Comparison of ENCODE assay signal across 9 cellular contexts in the genomic region with DNA sequence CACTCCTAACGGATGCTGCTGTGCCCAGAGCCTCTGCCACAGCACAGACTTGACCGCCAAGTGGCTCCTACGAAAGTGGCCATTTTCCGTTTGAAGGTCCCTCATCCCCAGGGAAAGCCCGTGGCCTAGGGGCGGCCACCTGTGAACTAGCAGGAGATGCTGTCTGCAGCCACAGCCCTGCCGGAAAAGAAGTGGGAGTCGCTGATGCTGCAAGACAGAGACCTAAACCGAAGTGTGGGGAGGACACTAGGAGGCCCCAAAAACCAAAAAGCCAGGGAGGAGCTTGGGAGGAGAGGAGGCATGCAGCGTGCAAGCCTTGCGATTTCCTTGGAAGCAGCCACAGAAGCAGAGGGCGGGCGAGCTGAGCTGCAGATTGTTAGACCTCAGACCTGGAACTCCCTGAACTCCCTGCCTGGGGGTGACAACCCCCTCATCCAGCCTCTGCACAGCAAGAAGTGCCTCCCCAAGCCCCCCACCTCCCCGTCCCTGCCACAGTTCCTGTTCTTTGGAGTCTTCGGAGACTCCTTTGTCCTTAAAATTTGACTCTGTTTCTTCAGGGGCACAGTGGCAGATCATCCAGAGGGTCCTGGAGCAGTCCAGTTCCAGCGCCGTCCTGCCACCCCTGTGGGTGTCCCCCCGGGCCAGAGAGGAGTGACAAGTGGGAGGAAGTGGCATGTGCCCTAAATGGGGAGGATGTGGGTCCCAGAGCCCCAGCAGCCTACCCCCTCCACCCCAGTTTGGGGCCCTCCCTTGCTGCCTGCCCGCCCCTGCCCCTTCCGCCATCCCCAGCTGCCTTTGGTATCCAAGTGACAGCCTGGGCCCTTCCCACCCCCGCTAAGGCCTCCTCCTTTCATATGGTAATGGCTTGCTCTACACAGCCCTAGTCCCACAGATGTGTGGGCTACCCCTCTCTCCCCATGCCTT. TPM values are rescaled to one million over a fixed set of nuclear protein-coding genes. Genes with fewer than 3 reads are reported as not detected.
DNase-seq lines count a peak whose midpoint lies in the region; ATAC-seq, FAIRE-seq and TF ChIP-seq lines count a peak whose summit lies in the region.
"Had no signal": no experiment of that assay in that cellular context is flagged by ENCODE, and none has a peak within 500 bp of the region (broad histone marks: within the 10 kb centered on the region; RNA-seq: fewer than 3 reads in every experiment).

No MANE protein-coding gene starts in this region.

- no peak overlapping the region for H2BK20ac ChIP-seq in H1 (ENCODE audit: low read length)

- H3K56ac ChIP-seq in H1 (replicated peaks; ENCODE audit: insufficient read length, low read depth, low read length) = no peak overlapping the region
- H3K56ac ChIP-seq in mesendoderm (ENCODE audit: low read length) = peak overlapping the region; percentile 42

- H3K4me2 ChIP-seq in H1 (ENCODE audit: insufficient read depth in 1 of 2, low read depth in 2 of 2, low read length in 2 of 2) = peak overlapping the region; percentile 64 to 81
- no peak overlapping the region for H3K4me2 ChIP-seq in mesendoderm (ENCODE audit: low read length)

- peaks cover 0 to 4% of the 10 kb centered on the region in 2 experiments for H4K20me1 ChIP-seq in H1 (replicated peaks in 1 of 2; ENCODE audit: control insufficient read depth in 1 of 2, insufficient read depth in 2 of 2, low read length in 2 of 2)

- H3K4me3 ChIP-seq in RWPE2 (ENCODE audit: severe bottlenecking) (no peak overlapping the region), H1 (ENCODE audit: extremely low read depth in 1 of 4, insufficient read depth in 2 of 4, low read depth in 3 of 4, low read length in 4 of 4) (peak overlapping the region in 2 of 4 experiments; percentile 20 to 50; a peak in 4 of 8 replicates), mesendoderm (ENCODE audit: low read length) (no peak overlapping the region), subcutaneous abdominal adipose tissue (ENCODE audit: low read depth in 1 of 5, low read length in 5 of 5) (peak overlapping the region in 3 of 5 donors; percentile 11 to 53 (median 38))

- H3K23ac ChIP-seq in H1 (ENCODE audit: insufficient read length) (no peak overlapping the region), mesendoderm (ENCODE audit: low read length) (no peak overlapping the region)

- H2BK5ac ChIP-seq in H1 (ENCODE audit: low read depth, low read length) (peak overlapping the region; percentile 46), mesendoderm (ENCODE audit: low read length) (no peak overlapping the region)

- CTCF ChIA-PET in H1 (lab: Charles Lee; ENCODE audit: partially characterized antibody) = interaction anchor here (0.6 to 4.8 kb wide), 8 partner anchors 22 to 89 kb away, joined by 3 to 20 read pairs (median 6); no protein-coding TSS in a partner anchor

- peak overlapping the region; percentile 90; the same call in 1 of the 2 replicates for H2BK12ac ChIP-seq in H1 (ENCODE audit: low read depth, low read length)

- H3K27me3 ChIP-seq in RWPE2 (ENCODE audit: insufficient read depth, poor library complexity, severe bottlenecking) (no peaks in the 10 kb centered on the region), H1 (replicated peaks in 1 of 4; ENCODE audit: control insufficient read depth in 3 of 4, extremely low read depth in 1 of 4, insufficient read depth in 3 of 4, low read length in 3 of 4) (no peaks in the 10 kb centered on the region), mesendoderm (ENCODE audit: insufficient read depth, low read length, poor library complexity) (no peaks in the 10 kb centered on the region), subcutaneous abdominal adipose tissue (ENCODE audit: control insufficient read depth in 5 of 5, insufficient read depth in 4 of 5, low read length in 5 of 5) (no peaks in the 10 kb centered on the region)

- H3K4ac ChIP-seq in H1 (replicated peaks; ENCODE audit: insufficient read length, low read depth, low read length) = no peak overlapping the region
- no peak overlapping the region for H3K4ac ChIP-seq in mesendoderm (ENCODE audit: low read depth, low read length)

- H3K79me1 ChIP-seq in H1 (ENCODE audit: low read depth, low read length) (no peaks in the 10 kb centered on the region; the same call in 1 of the 2 replicates), mesendoderm (ENCODE audit: low read length) (no peaks in the 10 kb centered on the region)

- H3K14ac ChIP-seq in H1 (ENCODE audit: insufficient read length) = no peak overlapping the region

- H4K8ac ChIP-seq in H1 (ENCODE audit: extremely low read depth, insufficient read depth, low read length) = peak overlapping the region; percentile 17; the same call in 1 of the 2 replicates
- H4K8ac ChIP-seq in mesendoderm (ENCODE audit: low read depth, low read length) = no peak overlapping the region

- WGBS in H1 (ENCODE audit: extremely low coverage in 1 of 2, insufficient coverage in 1 of 2, insufficient read length in 1 of 2, insufficient replicate concordance in 2 of 2, low coverage in 1 of 2, low lambda C conversion rate in 2 of 2, missing lambda C conversion rate in 1 of 2), 2 experiments = 41% methylated on average over 15 of the region's 21 CpGs; no CpG with 5 or more reads in 1 of the 2 experiments
- WGBS in mesendoderm (ENCODE audit: extremely low coverage, insufficient coverage, low lambda C conversion rate) = no CpG with 5 or more reads among the region's 21 CpGs

- H3K9ac ChIP-seq in H1 (replicated peaks in 1 of 4; ENCODE audit: extremely low read depth in 1 of 4, low read depth in 3 of 4, low read length in 3 of 4) (no peak overlapping the region), mesendoderm (ENCODE audit: low read length) (peak overlapping the region; percentile 20), subcutaneous abdominal adipose tissue (ENCODE audit: low read length in 5 of 5) (peak overlapping the region in 2 of 5 donors; percentile 26 to 62)

- TF ChIP-seq POLR2A in H1 (IDR thresholded peaks at IDR 0.05; ENCODE audit: control extremely low read depth in 1 of 2, low read depth in 2 of 2, low read length in 2 of 2) = 0 out of 3 replicates have a peak, but pooled peaks of 1 of the 2 experiments have one; percentile 44

- H2BK120ac ChIP-seq in H1 (replicated peaks; ENCODE audit: low read depth, low read length) = peak overlapping the region; percentile 18
- no peak overlapping the region for H2BK120ac ChIP-seq in mesendoderm (ENCODE audit: low read depth, low read length)

- H4K91ac ChIP-seq in H1 (replicated peaks; ENCODE audit: insufficient read length, low read length) = peak overlapping the region; percentile 87

- TF ChIP-seq RAD21 in H1 (IDR thresholded peaks at IDR 0.05 in 1 of 2, conservative IDR thresholded peaks at IDR 0.05 in 1 of 2; ENCODE audit: low read depth in 2 of 2, low read length in 2 of 2) = no peak

- H3K9me3 ChIP-seq in RWPE2 (ENCODE audit: severe bottlenecking) (no peaks in the 10 kb centered on the region), H1 (ENCODE audit: insufficient read depth in 2 of 2, low read depth in 1 of 2, low read length in 1 of 2) (no peaks in the 10 kb centered on the region), subcutaneous abdominal adipose tissue (ENCODE audit: control insufficient read depth in 5 of 5, low read length in 5 of 5) (no peaks in the 10 kb centered on the region)

- TF ChIP-seq EP300 in H1 (IDR thresholded peaks at IDR 0.05; ENCODE audit: borderline replicate concordance in 1 of 2, low read depth in 2 of 2, low read length in 2 of 2) = no peak

- POLR2A ChIA-PET in H1 (lab: Charles Lee; ENCODE audit: partially characterized antibody) = interaction anchor here (1.2 to 3.7 kb wide), 6 partner anchors 8 to 58 kb away, joined by 3 to 22 read pairs (median 6); partner anchors contain the start of gene KLHL25

- H3K23me2 ChIP-seq in H1 (ENCODE audit: low read depth, low read length) = peaks cover 2% of the 10 kb centered on the region; the same call in 1 of the 2 replicates

- FAIRE-seq in H1 (lab: Jason Lieb, UNC) = peak; percentile 19

- H2AK5ac ChIP-seq in H1 (ENCODE audit: low read depth, low read length) (peak overlapping the region; percentile 75; the same call in 1 of the 2 replicates), mesendoderm (ENCODE audit: low read length) (no peak overlapping the region)

- peak overlapping the region; percentile 9; the same call in 1 of the 2 replicates for H2BK15ac ChIP-seq in H1 (ENCODE audit: low read length)
- no peak overlapping the region for H2BK15ac ChIP-seq in mesendoderm (replicated peaks; ENCODE audit: low read depth)

- H3K79me2 ChIP-seq in H1 (ENCODE audit: control insufficient read depth in 1 of 2, insufficient read depth in 2 of 2, low read length in 2 of 2) (no peaks in the 10 kb centered on the region), mesendoderm (ENCODE audit: control insufficient read depth, insufficient read depth, low read length) (no peaks in the 10 kb centered on the region)

- DNase-seq in RWPE2 (ENCODE audit: low spot score) = peak; percentile 68
- DNase-seq in H1 (ENCODE audit: low read depth in 1 of 2, low spot score in 2 of 2) = peak in 1 of 2 experiments; percentile 77
- peak; percentile 75 for DNase-seq in mesendoderm
- no peak for DNase-seq in DMS53 treated with DMSO at 0.1 percent for 48 hours (lab: John Stamatoyannopoulos, UW; ENCODE audit: unreplicated experiment)
- DNase-seq in kidney glomerular epithelial cell (lab: John Stamatoyannopoulos, UW) = no peak
- DNase-seq: NCI-H748 treated with DMSO at 0.1 percent for 48 hours; stimulated activated CD4-positive, alpha-beta T cell treated with anti-CD3 and anti-CD28 coated beads, Interleukin-1b, Interleukin-23, amount 100 ng/mL, for 48 hours had no signal

- H4K5ac ChIP-seq in H1 (ENCODE audit: insufficient read length, low read depth, low read length) (peak overlapping the region; percentile 10), mesendoderm (ENCODE audit: low read length) (no peak overlapping the region)

- H3K36me3 ChIP-seq in RWPE2 (ENCODE audit: low read depth) (peaks cover 16% of the 10 kb centered on the region), H1 (ENCODE audit: control insufficient read depth in 2 of 4, insufficient read depth in 4 of 4, low read length in 3 of 4) (peaks cover 0 to 18% (median 1%) of the 10 kb centered on the region in 4 experiments; a peak in 3 of 8 replicates), mesendoderm (ENCODE audit: control insufficient read depth, insufficient read depth, low read length) (no peaks in the 10 kb centered on the region), subcutaneous abdominal adipose tissue (ENCODE audit: control insufficient read depth in 5 of 5, insufficient read depth in 5 of 5, low read length in 5 of 5) (peaks cover 0 to 34% (median 27%) of the 10 kb centered on the region in 5 donors)

- no peak for TF ChIP-seq CTCF in RWPE2 (IDR thresholded peaks at IDR 0.05; ENCODE audit: poor library complexity, severe bottlenecking)
- TF ChIP-seq CTCF in H1 (IDR thresholded peaks at IDR 0.05; ENCODE audit: control extremely low read depth in 1 of 3, insufficient read depth in 1 of 3, low read depth in 1 of 3, low read length in 3 of 3) = no peak

- H3K18ac ChIP-seq in H1 (ENCODE audit: extremely low read depth, low read length) (peak overlapping the region; percentile 78), mesendoderm (ENCODE audit: low read length) (no peak overlapping the region)

- H3K4me1 ChIP-seq in RWPE2 (ENCODE audit: insufficient read depth, poor library complexity, severe bottlenecking) = peaks cover 23% of the 10 kb centered on the region
- H3K4me1 ChIP-seq in H1 (replicated peaks in 1 of 4; ENCODE audit: control insufficient read depth in 3 of 4, insufficient read depth in 4 of 4, low read length in 3 of 4) = peaks cover 6 to 45% (median 33%) of the 10 kb centered on the region in 4 experiments
- peaks cover 1% of the 10 kb centered on the region for H3K4me1 ChIP-seq in mesendoderm (ENCODE audit: control insufficient read depth, low read depth, low read length)
- H3K4me1 ChIP-seq in subcutaneous abdominal adipose tissue (ENCODE audit: control insufficient read depth in 5 of 5, insufficient read depth in 5 of 5, low read length in 5 of 5) = peaks cover 8 to 92% (median 65%) of the 10 kb centered on the region in 5 donors

- no peak for ATAC-seq in RWPE2 (ENCODE audit: low read depth)
- ATAC-seq in GM19328 (IDR thresholded peaks at IDR 0.05; ENCODE audit: unreplicated experiment) = no peak

- no peak overlapping the region for H2AFZ ChIP-seq in H1 (ENCODE audit: low read length)

- H3K27ac ChIP-seq in RWPE2 (ENCODE audit: poor library complexity, severe bottlenecking) = peak overlapping the region; percentile 55
- peak overlapping the region; percentile 37; the same call in 1 of the 2 replicates for H3K27ac ChIP-seq in H1 (ENCODE audit: low read depth, low read length)
- peak overlapping the region; percentile 23 for H3K27ac ChIP-seq in mesendoderm (ENCODE audit: low read depth, low read length)
- H3K27ac ChIP-seq in subcutaneous abdominal adipose tissue (ENCODE audit: low read depth, low read length) = peak overlapping the region; percentile 85

RNA-seq across cellular contexts. Expression of gene KLHL25, which starts 43.7 kb away (rescaled TPM):
- total RNA-seq in H1 (2021; fragmentation: NEBNext Ultra II Directional; extraction: Animal tissue kit (Norgen Biotek cat#: 25700)) = 16.5 and 17.1 TPM in 2 replicates
- polyA plus RNA-seq in H1 (2011; rRNA removed) = 22.0 and 28.6 TPM in 2 replicates
- polyA plus RNA-seq in H1 (2011; cell fraction: cytosol; rRNA removed) = 19.5 TPM
- 35.3 TPM for polyA plus RNA-seq in H1 (2011; cell fraction: nucleus; rRNA removed)
- polyA plus RNA-seq in H1 (2012, experiment 1 of 2) = 10.2 to 16.3 TPM (median 14.4 TPM) in 4 replicates
- polyA plus RNA-seq in H1 (2012, experiment 2 of 2) = 13.3 TPM
- 7.5 TPM for polyA plus RNA-seq in H1 (2013, experiment 1 of 2)
- polyA plus RNA-seq in H1 (2013, experiment 2 of 2) = 6.3 TPM
- 17.1 and 19.3 TPM in 2 replicates for polyA minus RNA-seq in H1 (2011; rRNA and poly(A)+ RNA removed)
- polyA minus RNA-seq in H1 (2011; cell fraction: cytosol; rRNA and poly(A)+ RNA removed) = 14.2 TPM
- 28.4 TPM for polyA minus RNA-seq in H1 (2011; cell fraction: nucleus; rRNA and poly(A)+ RNA removed)
- 4.3 TPM for polyA plus RNA-seq in mesendoderm (2013, experiment 1 of 2)
- 4.4 TPM for polyA plus RNA-seq in mesendoderm (2013, experiment 2 of 2)

Comparison
In these comparisons a context has a peak if more than half of its experiments do, and no peak if none do; other contexts are left out.
1. DNase-seq: peak in RWPE2 (single experiment) and mesendoderm (single experiment); none in DMS53 treated with DMSO at 0.1 percent for 48 hours (single experiment) and kidney glomerular epithelial cell (single experiment).
2. H3K27ac ChIP-seq: peak in every context shown above with its lines; median percentile 85 in subcutaneous abdominal adipose tissue; 55 in RWPE2; 37 in H1; 23 in mesendoderm.
3. H3K4me3 ChIP-seq: peak in subcutaneous abdominal adipose tissue (3 of 5); none in RWPE2 (single experiment) and mesendoderm (single experiment).